In genomic region chr14:29069228-29069627, GRCh38 we compare ENCODE assay signal across 34 cellular contexts.
"Had no signal": no experiment of that assay in that cellular context is flagged by ENCODE, and none has a peak within 500 bp of the region (broad histone marks: within the 10 kb centered on the region; RNA-seq: fewer than 3 reads in every experiment).

No MANE protein-coding gene starts in this region.

- H3K36me3 ChIP-seq: MG63 had no signal

- DNase-seq: Karpas-422, Kasumi-1, KG1, MG63, MM.1S, MV-4-11, NCI-H1048, NCI-H1092, NCI-H1092 treated with DMSO at 0.1 percent for 48 hours, NCI-H1105, NCI-H1105 treated with DMSO at 0.1 percent for 48 hours, NCI-H1417, NCI-H1417 treated with DMSO at 0.1 percent for 48 hours, NCI-H1436, NCI-H1436 treated with DMSO at 0.1 percent for 48 hours, NCI-H146, NCI-H1694, NCI-H1694 treated with DMSO at 0.1 percent for 48 hours, NCI-H187, NCI-H187 treated with DMSO at 0.1 percent for 48 hours, NCI-H1930, NCI-H2029, NCI-H2029 treated with DMSO at 0.1 percent for 48 hours, NCI-H2081, NCI-H2081 treated with DMSO at 0.1 percent for 48 hours, NCI-H2107, NCI-H2171, NCI-H2227 treated with DMSO at 0.1 percent for 48 hours, NCI-H226, NCI-H345, NCI-H446, NCI-H446 treated with DMSO at 0.1 percent for 48 hours, NCI-H510A had no signal

- H3K27me3 ChIP-seq: MG63 had no signal

- H3K9me3 ChIP-seq: MG63 had no signal

- H3K9ac ChIP-seq: KMS-11 had no signal

- H3K4me3 ChIP-seq: MG63 had no signal
